In the genomic region with DNA sequence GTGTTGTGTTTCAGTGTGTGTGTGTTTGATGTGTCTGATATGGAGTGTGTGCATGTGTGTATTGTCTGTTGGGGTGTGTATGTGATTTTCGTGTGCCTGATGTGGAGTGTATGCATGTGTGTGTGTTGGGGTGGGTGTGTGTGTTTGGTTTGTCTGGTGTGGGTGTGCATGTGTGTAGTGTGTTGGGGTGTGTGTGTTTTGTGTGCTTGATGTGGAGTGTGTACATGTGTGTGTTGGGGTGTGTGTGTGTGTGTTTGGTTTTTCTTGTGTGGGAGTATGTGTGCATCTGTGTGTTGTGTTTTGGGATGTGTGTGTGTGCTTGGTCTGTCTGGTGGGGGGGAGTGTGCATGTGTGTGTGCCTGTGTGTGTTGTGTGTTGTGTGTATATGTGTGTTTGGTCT, we compare ENCODE assay signal across 16 cellular contexts.
"Had no signal": no experiment of that assay in that cellular context is flagged by ENCODE, and none has a peak within 500 bp of the region (broad histone marks: within the 10 kb centered on the region; RNA-seq: fewer than 3 reads in every experiment).

No MANE protein-coding gene starts in this region.

- FAIRE-seq: islet of Langerhans, small intestine had no signal

- ATAC-seq: effector memory CD8-positive, alpha-beta T cell; gastrocnemius medialis; heart right ventricle; naive thymus-derived CD4-positive, alpha-beta T cell had no signal

- H3K36me3 ChIP-seq: esophagus muscularis mucosa, gastrocnemius medialis, heart right ventricle, neutrophil, uterus had no signal

- H3K27me3 ChIP-seq: esophagus muscularis mucosa, gastrocnemius medialis, heart right ventricle, neutrophil, uterus had no signal

- H3K4me3 ChIP-seq: esophagus muscularis mucosa, gastrocnemius medialis, heart right ventricle, uterus had no signal

- H3K9me3 ChIP-seq: esophagus muscularis mucosa, gastrocnemius medialis, neutrophil, uterus had no signal

- H3K4me1 ChIP-seq: esophagus muscularis mucosa, gastrocnemius medialis, heart right ventricle, uterus had no signal

- H3K27ac ChIP-seq: epithelial cell of prostate, esophagus muscularis mucosa, gastrocnemius medialis, heart right ventricle, neutrophil, uterus had no signal

- DNase-seq: effector memory CD8-positive, alpha-beta T cell; gastrocnemius medialis; heart right ventricle; hypothalamus; kidney glomerular epithelial cell; mammary epithelial cell; naive thymus-derived CD4-positive, alpha-beta T cell; nephron progenitor cell; small intestine; stimulated activated CD4-positive, alpha-beta T cell treated with anti-CD3 and anti-CD28 coated beads, Interleukin-12 subunit alpha, Interleukin-12 subunit beta, amount 100 ng/mL, for 4 hours; stimulated activated naive CD4-positive, alpha-beta T cell; uterus had no signal
